ENCODE assay signal across 1 cellular context in the genomic region with DNA sequence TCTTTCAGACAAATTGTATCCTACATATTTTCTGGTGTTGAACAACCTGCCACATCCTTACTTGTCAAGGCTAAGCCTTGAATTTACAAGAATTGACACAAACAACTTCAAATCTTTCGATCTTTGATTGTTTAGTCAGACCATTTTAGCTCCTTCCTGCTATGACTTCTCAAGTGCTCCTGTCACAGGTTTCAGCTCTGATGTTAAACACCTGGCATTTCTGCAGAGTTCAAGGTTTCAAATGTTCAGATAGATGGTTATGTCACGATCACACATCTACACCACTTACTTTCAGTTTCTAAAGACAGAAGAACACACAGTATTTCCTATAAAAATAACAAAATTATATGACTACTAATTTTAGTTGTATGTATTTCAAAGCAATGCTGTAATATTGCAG.
TF ChIP-seq lines count a peak whose summit lies in the region.

No MANE protein-coding gene starts in this region.

TF ChIP-seq in SK-N-SH, 30 proteins besides CTCF, POLR2A, EP300 and RAD21 (continued from another document):
- TF ChIP-seq, protein P1, sequence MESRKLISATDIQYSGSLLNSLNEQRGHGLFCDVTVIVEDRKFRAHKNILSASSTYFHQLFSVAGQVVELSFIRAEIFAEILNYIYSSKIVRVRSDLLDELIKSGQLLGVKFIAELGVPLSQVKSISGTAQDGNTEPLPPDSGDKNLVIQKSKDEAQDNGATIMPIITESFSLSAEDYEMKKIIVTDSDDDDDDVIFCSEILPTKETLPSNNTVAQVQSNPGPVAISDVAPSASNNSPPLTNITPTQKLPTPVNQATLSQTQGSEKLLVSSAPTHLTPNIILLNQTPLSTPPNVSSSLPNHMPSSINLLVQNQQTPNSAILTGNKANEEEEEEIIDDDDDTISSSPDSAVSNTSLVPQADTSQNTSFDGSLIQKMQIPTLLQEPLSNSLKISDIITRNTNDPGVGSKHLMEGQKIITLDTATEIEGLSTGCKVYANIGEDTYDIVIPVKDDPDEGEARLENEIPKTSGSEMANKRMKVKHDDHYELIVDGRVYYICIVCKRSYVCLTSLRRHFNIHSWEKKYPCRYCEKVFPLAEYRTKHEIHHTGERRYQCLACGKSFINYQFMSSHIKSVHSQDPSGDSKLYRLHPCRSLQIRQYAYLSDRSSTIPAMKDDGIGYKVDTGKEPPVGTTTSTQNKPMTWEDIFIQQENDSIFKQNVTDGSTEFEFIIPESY (IDR thresholded peaks at IDR 0.05; ENCODE audit: borderline replicate concordance, low read depth) = no peak
- TF ChIP-seq EZH2phosphoT487 (IDR thresholded peaks at IDR 0.05; ENCODE audit: borderline replicate concordance, low read depth) (no peak), MXI1 (IDR thresholded peaks at IDR 0.05; ENCODE audit: low read depth, low read length) (no peak), POLR2AphosphoS5 (IDR thresholded peaks at IDR 0.05; ENCODE audit: low read depth, low read length) (no peak), FOXM1 (IDR thresholded peaks at IDR 0.05; ENCODE audit: low read depth) (no peak), SIN3A (IDR thresholded peaks at IDR 0.05; ENCODE audit: borderline replicate concordance, low read depth, low read length) (no peak), GATA2 (CRISPR knock-in tag; IDR thresholded peaks at IDR 0.05) (no peak), FOXJ3 (CRISPR knock-in tag; IDR thresholded peaks at IDR 0.05) (no peak), NRF1 (IDR thresholded peaks at IDR 0.05; ENCODE audit: low read depth, low read length) (no peak)
- TF ChIP-seq, protein P2, sequence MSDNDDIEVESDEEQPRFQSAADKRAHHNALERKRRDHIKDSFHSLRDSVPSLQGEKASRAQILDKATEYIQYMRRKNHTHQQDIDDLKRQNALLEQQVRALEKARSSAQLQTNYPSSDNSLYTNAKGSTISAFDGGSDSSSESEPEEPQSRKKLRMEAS (IDR thresholded peaks at IDR 0.05; ENCODE audit: low read depth) = no peak
